In genomic region chr4:10023050-10023419, GRCh38 we compare ENCODE assay signal across 16 cellular contexts. TPM values are rescaled to one million over a fixed set of nuclear protein-coding genes. Genes with fewer than 3 reads are reported as not detected.
A peak's percentile ranks its signal among the peaks of the same experiment; 100 is the strongest.
DNase-seq lines count a peak whose midpoint lies in the region; ATAC-seq and TF ChIP-seq lines count a peak whose summit lies in the region.
"Had no signal": no experiment of that assay in that cellular context is flagged by ENCODE, and none has a peak within 500 bp of the region (broad histone marks: within the 10 kb centered on the region; RNA-seq: fewer than 3 reads in every experiment).

No MANE protein-coding gene starts in this region.

- H4K20me1 ChIP-seq in OCI-LY7 (ENCODE audit: insufficient read depth, low read length): no peaks in the 10 kb centered on the region

- H3K9me2 ChIP-seq in OCI-LY7 (ENCODE audit: insufficient read depth, low read length): no peaks in the 10 kb centered on the region

- DNase-seq in CD14-positive monocyte (ENCODE audit: low spot score): no peak
- peak; percentile 10 for DNase-seq in OCI-LY7 (ENCODE audit: low spot score)
- no peak for DNase-seq in activated T-helper 1 cell treated with anti-CD3 and anti-CD28 coated beads, Interleukin-12 subunit alpha, Interleukin-12 subunit beta, Interleukin-2, Interleukin-4 antibody, amounts not matched to agents 30 ng/mL and 10 ng/mL and 1 ng/mL, durations not matched to agents 14 hours and 24 hours and 36 hours (ENCODE audit: low spot score)
- no peak for DNase-seq in activated naive CD4-positive, alpha-beta T cell treated with anti-CD3 and anti-CD28 coated beads, Interleukin-2, amount 50 U/mL, for 16 hours
- no peak for DNase-seq in left colon
- DNase-seq: activated CD4-positive, alpha-beta T cell treated with anti-CD3 and anti-CD28 coated beads, Interleukin-2, amount 50 U/mL, for 1 hour; CD8-positive, alpha-beta memory T cell; DMS79 treated with DMSO at 0.1 percent for 48 hours; GOT3; NCI-H146; NCI-H2171 treated with DMSO at 0.1 percent for 48 hours had no signal

- no peak overlapping the region for H2AFZ ChIP-seq in OCI-LY7 (ENCODE audit: low read length)

- H3K4me1 ChIP-seq in OCI-LY7 (ENCODE audit: insufficient read depth, low read length, poor library complexity, severe bottlenecking): no peaks in the 10 kb centered on the region

- H3K27me3 Mint-ChIP-seq in CD14-positive monocyte (ENCODE audit: low read depth in 3 of 3): peaks cover 0 to 3% (median 2%) of the 10 kb centered on the region in 3 donors
- H3K27me3 Mint-ChIP-seq in nephron (ENCODE audit: low read depth): peaks cover 21% of the 10 kb centered on the region
- peaks cover 10% of the 10 kb centered on the region for H3K27me3 Mint-ChIP-seq in activated T-helper 1 cell treated with anti-CD3 and anti-CD28 coated beads, Interleukin-12 subunit alpha, Interleukin-12 subunit beta, Interleukin-2, Interleukin-4 antibody, amounts not matched to agents 30 ng/mL and 10 ng/mL and 1 ng/mL, durations not matched to agents 14 hours and 24 hours and 36 hours (ENCODE audit: insufficient read depth)

- H3K79me2 ChIP-seq in OCI-LY7 (ENCODE audit: insufficient read depth, low read depth, low read length): no peaks in the 10 kb centered on the region

- no peak overlapping the region for H3K4me3 ChIP-seq in OCI-LY7 (ENCODE audit: low read depth, low read length, poor library complexity, severe bottlenecking)
- H3K4me3 ChIP-seq: right atrium auricular region had no signal

- H3K36me3 Mint-ChIP-seq in CD14-positive monocyte (peaks cover 0 to 3% of the 10 kb centered on the region in 2 donors), nephron (ENCODE audit: low read depth) (peaks cover 3% of the 10 kb centered on the region)
- no peaks in the 10 kb centered on the region for H3K36me3 Mint-ChIP-seq in activated T-helper 1 cell treated with anti-CD3 and anti-CD28 coated beads, Interleukin-12 subunit alpha, Interleukin-12 subunit beta, Interleukin-2, Interleukin-4 antibody, amounts not matched to agents 30 ng/mL and 10 ng/mL and 1 ng/mL, durations not matched to agents 14 hours and 24 hours and 36 hours (ENCODE audit: low read depth)

- H3K36me3 ChIP-seq in OCI-LY7 (ENCODE audit: insufficient read depth, low read length): peaks cover 3% of the 10 kb centered on the region; the same call in 1 of the 2 replicates
- H3K36me3 ChIP-seq: right atrium auricular region had no signal

- TF ChIP-seq CTCF in CD14-positive monocyte (IDR thresholded peaks at IDR 0.05): no peak
- TF ChIP-seq CTCF in OCI-LY7 (conservative IDR thresholded peaks at IDR 0.05; ENCODE audit: low read length): no peak
- TF ChIP-seq CTCF in nephron (IDR thresholded peaks at IDR 0.05; ENCODE audit: unreplicated experiment in 3 of 3): no peak

- H3K9me3 Mint-ChIP-seq in CD14-positive monocyte (no peaks in the 10 kb centered on the region), nephron (peaks cover 3% of the 10 kb centered on the region)
- no peaks in the 10 kb centered on the region for H3K9me3 Mint-ChIP-seq in activated T-helper 1 cell treated with anti-CD3 and anti-CD28 coated beads, Interleukin-12 subunit alpha, Interleukin-12 subunit beta, Interleukin-2, Interleukin-4 antibody, amounts not matched to agents 30 ng/mL and 10 ng/mL and 1 ng/mL, durations not matched to agents 14 hours and 24 hours and 36 hours
- H3K9me3 Mint-ChIP-seq: central memory CD8-positive, alpha-beta T cell had no signal

- H3K27ac Mint-ChIP-seq in CD14-positive monocyte (peak overlapping the region; percentile 87 to 98 (median 97)), nephron (peak overlapping the region in 2 of 3 experiments; percentile 27 to 35)
- no peak overlapping the region for H3K27ac Mint-ChIP-seq in activated T-helper 1 cell treated with anti-CD3 and anti-CD28 coated beads, Interleukin-12 subunit alpha, Interleukin-12 subunit beta, Interleukin-2, Interleukin-4 antibody, amounts not matched to agents 30 ng/mL and 10 ng/mL and 1 ng/mL, durations not matched to agents 14 hours and 24 hours and 36 hours

- peak overlapping the region in 1 of 2 donors; percentile 42 for H3K4me3 Mint-ChIP-seq in CD14-positive monocyte
- H3K4me3 Mint-ChIP-seq in nephron: no peak overlapping the region
- no peak overlapping the region for H3K4me3 Mint-ChIP-seq in activated T-helper 1 cell treated with anti-CD3 and anti-CD28 coated beads, Interleukin-12 subunit alpha, Interleukin-12 subunit beta, Interleukin-2, Interleukin-4 antibody, amounts not matched to agents 30 ng/mL and 10 ng/mL and 1 ng/mL, durations not matched to agents 14 hours and 24 hours and 36 hours
- H3K4me3 Mint-ChIP-seq: CD8-positive, alpha-beta memory T cell; central memory CD8-positive, alpha-beta T cell had no signal

- no peak overlapping the region for H3K27ac ChIP-seq in OCI-LY7 (ENCODE audit: low read depth, low read length, poor library complexity, severe bottlenecking)

- H3K9me3 ChIP-seq in OCI-LY7 (ENCODE audit: low read length): no peaks in the 10 kb centered on the region
- H3K9me3 ChIP-seq: right atrium auricular region had no signal

- CTCF ChIA-PET in OCI-LY7 (lab: Charles Lee; ENCODE audit: unreplicated experiment): interaction anchor here (0.9 kb wide), 1 partner anchor 9 kb away, joined by 3 read pairs; no protein-coding TSS in a partner anchor

- no TSS peak for BruUV-seq in OCI-LY7 (replicated peaks; lab: Mats Ljungman, UMichigan)

- H3K4me1 Mint-ChIP-seq in CD14-positive monocyte (peaks cover 75% of the 10 kb centered on the region), nephron (peaks cover 41% of the 10 kb centered on the region)
- peaks cover 17% of the 10 kb centered on the region for H3K4me1 Mint-ChIP-seq in activated T-helper 1 cell treated with anti-CD3 and anti-CD28 coated beads, Interleukin-12 subunit alpha, Interleukin-12 subunit beta, Interleukin-2, Interleukin-4 antibody, amounts not matched to agents 30 ng/mL and 10 ng/mL and 1 ng/mL, durations not matched to agents 14 hours and 24 hours and 36 hours (ENCODE audit: low read depth)

- POLR2A ChIA-PET in OCI-LY7 (lab: Charles Lee): no interaction called here

- ATAC-seq in HG02678 (IDR thresholded peaks at IDR 0.05; ENCODE audit: unreplicated experiment): peak; percentile 26
- no peak for ATAC-seq in HG02840 (IDR thresholded peaks at IDR 0.05; ENCODE audit: low FRiP score, unreplicated experiment)
- ATAC-seq in left colon: no peak

- no peak overlapping the region for H3K4me2 ChIP-seq in OCI-LY7 (ENCODE audit: low read length)

- intact Hi-C loops in CD14-positive monocyte (cut with micrococcal nuclease): loop anchor here (5.0 kb wide), 1 partner anchor 94 kb away; the partner anchor contains the start of gene WDR1 (in 2 of the 2)
- intact Hi-C loops in OCI-LY7 (cut with micrococcal nuclease; ENCODE audit: unreplicated experiment): no loop called here
- intact Hi-C loops in activated T-helper 1 cell treated with anti-CD3 and anti-CD28 coated beads, Interleukin-12 subunit alpha, Interleukin-12 subunit beta, Interleukin-2, Interleukin-4 antibody, amounts not matched to agents 30 ng/mL and 10 ng/mL and 1 ng/mL, durations not matched to agents 14 hours and 24 hours and 36 hours (cut with micrococcal nuclease): no loop called here
- intact Hi-C loops in left colon (cut with DNase I, micrococcal nuclease): no loop called here

RNA-seq across cellular contexts. Expression of gene SLC2A9, which starts 1.7 kb away (rescaled TPM):
- polyA plus RNA-seq in CD14-positive monocyte: 10 to 100 TPM; 34.7 to 38.6 TPM
- total RNA-seq in OCI-LY7 (2014; rRNA removed; shearing (Covaris generic)): not detected in 2 replicates
- total RNA-seq in OCI-LY7 (2022): not detected in 2 replicates
- total RNA-seq in activated T-helper 1 cell treated with anti-CD3 and anti-CD28 coated beads, Interleukin-12 subunit alpha, Interleukin-12 subunit beta, Interleukin-2, Interleukin-4 antibody, amounts not matched to agents 30 ng/mL and 10 ng/mL and 1 ng/mL, durations not matched to agents 14 hours and 24 hours and 36 hours: 3.4 and 4.5 TPM in 2 replicates
- total RNA-seq in left colon: 1 to 10 TPM; 5.1 to 5.2 TPM

Comparison
In these comparisons a context has a peak if more than half of its experiments do, and no peak if none do; other contexts are left out.
1. intact Hi-C loops: an anchor here in CD14-positive monocyte (5.0 kb wide); none called in OCI-LY7, activated T-helper 1 cell treated with anti-CD3 and anti-CD28 coated beads, Interleukin-12 subunit alpha, Interleukin-12 subunit beta, Interleukin-2, Interleukin-4 antibody, amounts not matched to agents 30 ng/mL and 10 ng/mL and 1 ng/mL, durations not matched to agents 14 hours and 24 hours and 36 hours and left colon.